Comparison of ENCODE assay signal across 9 cellular contexts in genomic region chr2:64945973-64946736, GRCh38.
DNase-seq lines count a peak whose midpoint lies in the region; ATAC-seq and TF ChIP-seq lines count a peak whose summit lies in the region.
"Had no signal": no experiment of that assay in that cellular context is flagged by ENCODE, and none has a peak within 500 bp of the region (broad histone marks: within the 10 kb centered on the region; RNA-seq: fewer than 3 reads in every experiment).

No MANE protein-coding gene starts in this region.

- DNase-seq in activated T-helper 9 cell treated with anti-CD3 and anti-CD28 coated beads, Interleukin-2, amount 50 U/mL, for 16 hours (ENCODE audit: low read depth), result peak; percentile 13
- DNase-seq in NCI-H226 (no peak), NCI-H128 (lab: John Stamatoyannopoulos, UW; ENCODE audit: unreplicated experiment) (no peak), NCI-H524 (lab: John Stamatoyannopoulos, UW) (no peak)

- H2AFZ ChIP-seq in OCI-LY1 (ENCODE audit: low read length), result no peak overlapping the region

- no peaks in the 10 kb centered on the region for H3K36me3 ChIP-seq in OCI-LY1 (ENCODE audit: insufficient read depth, low read length)
- no peaks in the 10 kb centered on the region for H3K36me3 ChIP-seq in rectal smooth muscle tissue (ENCODE audit: control insufficient read depth, insufficient read depth, low read length)

- H3F3A ChIP-seq in OCI-LY1 (ENCODE audit: insufficient read depth, low read length), result no peaks in the 10 kb centered on the region

- no peaks in the 10 kb centered on the region for H3K9me3 ChIP-seq in OCI-LY1 (ENCODE audit: low read length)

- H4K20me1 ChIP-seq in OCI-LY1 (ENCODE audit: insufficient read depth, low read length), result no peaks in the 10 kb centered on the region

- H3K27ac ChIP-seq in OCI-LY1 (ENCODE audit: low read depth, low read length, poor library complexity, severe bottlenecking) (peak overlapping the region; percentile 95), rectal smooth muscle tissue (ENCODE audit: low read depth, low read length) (no peak overlapping the region)

- H3K27me3 ChIP-seq in OCI-LY1 (ENCODE audit: insufficient read depth, low read length), result no peaks in the 10 kb centered on the region
- H3K27me3 ChIP-seq in rectal smooth muscle tissue (ENCODE audit: control insufficient read depth, insufficient read depth, low read length), result no peaks in the 10 kb centered on the region

- TF ChIP-seq CTCF in OCI-LY1 (IDR thresholded peaks at IDR 0.05; ENCODE audit: low read length), result no peak

- H3K4me3 ChIP-seq in OCI-LY1 (ENCODE audit: low read depth, low read length, poor library complexity, severe bottlenecking) (peak overlapping the region; percentile 33), rectal smooth muscle tissue (ENCODE audit: low read length) (peak overlapping the region; percentile 6)

- no peaks in the 10 kb centered on the region for H3K9me2 ChIP-seq in OCI-LY1 (ENCODE audit: low read depth, low read length)

- H3K4me1 ChIP-seq in OCI-LY1 (ENCODE audit: insufficient read depth, low read length, severe bottlenecking) (peaks cover 58% of the 10 kb centered on the region), rectal smooth muscle tissue (ENCODE audit: control insufficient read depth, insufficient read depth, low read length) (no peaks in the 10 kb centered on the region)

- H3K9ac ChIP-seq in OCI-LY1 (ENCODE audit: low read length) (peak overlapping the region; percentile 77), rectal smooth muscle tissue (ENCODE audit: low read length) (no peak overlapping the region)

- peak overlapping the region; percentile 69 for H3K4me2 ChIP-seq in OCI-LY1 (ENCODE audit: low read length)

- ATAC-seq in GM18502 (IDR thresholded peaks at IDR 0.05; ENCODE audit: poor library complexity, unreplicated experiment) (peak; percentile 92), HG02678 (IDR thresholded peaks at IDR 0.05; ENCODE audit: unreplicated experiment) (peak; percentile 95)
- ATAC-seq: Panc1 had no signal

- no peaks in the 10 kb centered on the region for H3K79me2 ChIP-seq in OCI-LY1 (ENCODE audit: insufficient read depth, low read length)
